In the genomic region with DNA sequence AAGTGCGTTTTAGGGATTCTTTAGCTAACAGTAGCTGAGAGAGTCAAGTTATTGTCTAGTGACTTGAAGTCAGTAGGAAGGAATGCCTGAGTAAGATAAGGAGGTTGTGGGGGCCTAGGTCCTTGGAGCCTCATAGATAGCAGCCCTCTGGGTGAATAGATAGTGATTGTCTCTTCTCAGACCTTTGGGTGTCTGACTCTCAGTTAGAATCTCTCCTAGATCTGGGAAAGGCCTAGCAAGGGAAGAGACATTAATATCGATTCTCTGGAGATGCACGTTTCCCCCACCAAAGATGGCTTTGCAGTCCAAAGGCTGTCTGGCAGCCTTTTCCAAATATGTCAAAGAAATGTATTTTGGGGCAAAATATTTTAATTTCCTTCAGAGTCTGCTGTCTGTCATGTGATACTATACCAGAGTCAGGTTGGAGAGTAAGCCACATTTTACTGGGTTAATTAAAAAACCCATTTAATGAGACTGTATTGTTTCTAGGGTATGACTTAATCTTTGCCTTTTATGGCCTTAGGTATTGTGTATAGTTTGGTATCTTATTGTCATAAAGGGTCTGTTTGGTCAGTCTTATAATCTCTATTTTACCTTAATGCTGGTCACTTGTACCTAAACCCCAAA, we compare ENCODE assay signal across 18 cellular contexts.
DNase-seq lines count a peak whose midpoint lies in the region; ATAC-seq lines count a peak whose summit lies in the region.
"Had no signal": no experiment of that assay in that cellular context is flagged by ENCODE, and none has a peak within 500 bp of the region (broad histone marks: within the 10 kb centered on the region; RNA-seq: fewer than 3 reads in every experiment).

No MANE protein-coding gene starts in this region.

- H3K27me3 Mint-ChIP-seq in activated CD4-positive, alpha-beta T cell treated with anti-CD3 and anti-CD28 coated beads for 36 hours, result no peaks in the 10 kb centered on the region
- peaks cover 1% of the 10 kb centered on the region for H3K27me3 Mint-ChIP-seq in IgD-negative memory B cell
- H3K27me3 Mint-ChIP-seq in activated T-helper 17 cell treated with anti-CD3 and anti-CD28 coated beads, Interleukin-2, amount 50 U/mL, for 72 hours, result no peaks in the 10 kb centered on the region
- H3K27me3 Mint-ChIP-seq in naive thymus-derived CD4-positive, alpha-beta T cell, result no peaks in the 10 kb centered on the region

- CTCF ChIA-PET in activated CD4-positive, alpha-beta T cell treated with anti-CD3 and anti-CD28 coated beads for 36 hours (lab: Charles Lee), result interaction anchor here (1.0 to 1.2 kb wide), 2 partner anchors 9 to 117 kb away, joined by 4 to 5 read pairs; partner anchors contain the start of gene RPL39L
- CTCF ChIA-PET in naive thymus-derived CD4-positive, alpha-beta T cell (lab: Charles Lee), result interaction anchor here (0.8 kb wide), 1 partner anchor 173 kb away, joined by 3 read pairs; no protein-coding TSS in a partner anchor

- no peaks in the 10 kb centered on the region for H3K27me3 ChIP-seq in naive thymus-derived CD4-positive, alpha-beta T cell (ENCODE audit: control insufficient read depth in 2 of 2, insufficient read depth in 2 of 2, low read length in 2 of 2)
- H3K27me3 ChIP-seq: vagina had no signal

- peaks cover 2% of the 10 kb centered on the region for H3K9me3 Mint-ChIP-seq in activated CD4-positive, alpha-beta T cell treated with anti-CD3 and anti-CD28 coated beads for 36 hours (ENCODE audit: low read depth)
- peaks cover 0 to 3% (median 0%) of the 10 kb centered on the region in 3 donors for H3K9me3 Mint-ChIP-seq in IgD-negative memory B cell
- H3K9me3 Mint-ChIP-seq in activated T-helper 17 cell treated with anti-CD3 and anti-CD28 coated beads, Interleukin-2, amount 50 U/mL, for 72 hours, result no peaks in the 10 kb centered on the region
- peaks cover 0 to 3% (median 0%) of the 10 kb centered on the region in 11 donors for H3K9me3 Mint-ChIP-seq in naive thymus-derived CD4-positive, alpha-beta T cell

- intact Hi-C loops in activated CD4-positive, alpha-beta T cell treated with anti-CD3 and anti-CD28 coated beads for 36 hours (cut with DNase I, micrococcal nuclease), result no loop called here
- intact Hi-C loops in naive thymus-derived CD4-positive, alpha-beta T cell (cut with micrococcal nuclease), result loop anchor here in 1 of 2 donors (10.0 kb wide), 1 partner anchor 458 kb away; the partner anchor contains the start of gene TBCCD1

- no peak overlapping the region for H3K4me3 ChIP-seq in naive thymus-derived CD4-positive, alpha-beta T cell (ENCODE audit: low read length)
- H3K4me3 ChIP-seq: vagina had no signal

- peaks cover 0 to 4% (median 0%) of the 10 kb centered on the region in 3 experiments for H3K36me3 ChIP-seq in naive thymus-derived CD4-positive, alpha-beta T cell (ENCODE audit: control insufficient read depth in 2 of 3, insufficient read depth in 3 of 3, low read length in 3 of 3)
- H3K36me3 ChIP-seq: vagina had no signal

- ATAC-seq in activated CD4-positive, alpha-beta T cell treated with anti-CD3 and anti-CD28 coated beads for 36 hours, result no peak
- ATAC-seq in activated T-helper 17 cell treated with anti-CD3 and anti-CD28 coated beads, Interleukin-2, amount 50 U/mL, for 72 hours (replicated peaks), result no peak
- no peak for ATAC-seq in naive thymus-derived CD4-positive, alpha-beta T cell
- ATAC-seq in HG03460 (IDR thresholded peaks at IDR 0.05; ENCODE audit: unreplicated experiment) (no peak), GM19324 (IDR thresholded peaks at IDR 0.05; ENCODE audit: low FRiP score, unreplicated experiment) (no peak)
- ATAC-seq: sciatic nerve had no signal

- H3K4me1 Mint-ChIP-seq in activated CD4-positive, alpha-beta T cell treated with anti-CD3 and anti-CD28 coated beads for 36 hours, result peaks cover 40% of the 10 kb centered on the region
- H3K4me1 Mint-ChIP-seq in IgD-negative memory B cell, result peaks cover 47 to 68% (median 57%) of the 10 kb centered on the region in 3 donors
- peaks cover 27% of the 10 kb centered on the region for H3K4me1 Mint-ChIP-seq in activated T-helper 17 cell treated with anti-CD3 and anti-CD28 coated beads, Interleukin-2, amount 50 U/mL, for 72 hours
- peaks cover 34 to 75% (median 63%) of the 10 kb centered on the region in 7 donors for H3K4me1 Mint-ChIP-seq in naive thymus-derived CD4-positive, alpha-beta T cell

- peak overlapping the region; percentile 49 for H3K27ac ChIP-seq in naive thymus-derived CD4-positive, alpha-beta T cell (ENCODE audit: low read depth, low read length)
- H3K27ac ChIP-seq: RWPE1, vagina had no signal

- H3K36me3 Mint-ChIP-seq in activated CD4-positive, alpha-beta T cell treated with anti-CD3 and anti-CD28 coated beads for 36 hours (ENCODE audit: low read depth), result peaks cover 17% of the 10 kb centered on the region
- peaks cover 4% of the 10 kb centered on the region for H3K36me3 Mint-ChIP-seq in IgD-negative memory B cell
- peaks cover 25% of the 10 kb centered on the region for H3K36me3 Mint-ChIP-seq in activated T-helper 17 cell treated with anti-CD3 and anti-CD28 coated beads, Interleukin-2, amount 50 U/mL, for 72 hours (ENCODE audit: low read depth)
- H3K36me3 Mint-ChIP-seq in naive thymus-derived CD4-positive, alpha-beta T cell, result peaks cover 0 to 42% (median 5%) of the 10 kb centered on the region in 5 donors

- H3K4me1 ChIP-seq in naive thymus-derived CD4-positive, alpha-beta T cell (ENCODE audit: control insufficient read depth in 2 of 2, insufficient read depth in 2 of 2, low read length in 2 of 2), result peaks cover 19 to 30% of the 10 kb centered on the region in 2 donors
- H3K4me1 ChIP-seq: vagina had no signal

- no peak overlapping the region for H3K4me3 Mint-ChIP-seq in activated CD4-positive, alpha-beta T cell treated with anti-CD3 and anti-CD28 coated beads for 36 hours
- H3K4me3 Mint-ChIP-seq in IgD-negative memory B cell, result peak overlapping the region; percentile 90 to 97 (median 95)
- no peak overlapping the region for H3K4me3 Mint-ChIP-seq in activated T-helper 17 cell treated with anti-CD3 and anti-CD28 coated beads, Interleukin-2, amount 50 U/mL, for 72 hours
- H3K4me3 Mint-ChIP-seq in naive thymus-derived CD4-positive, alpha-beta T cell, result peak overlapping the region in 5 of 10 donors; percentile 6 to 51 (median 10)

- peak overlapping the region; percentile 34 for H3K27ac Mint-ChIP-seq in activated CD4-positive, alpha-beta T cell treated with anti-CD3 and anti-CD28 coated beads for 36 hours
- peak overlapping the region; percentile 95 to 96 (median 95) for H3K27ac Mint-ChIP-seq in IgD-negative memory B cell
- H3K27ac Mint-ChIP-seq in activated T-helper 17 cell treated with anti-CD3 and anti-CD28 coated beads, Interleukin-2, amount 50 U/mL, for 72 hours, result peak overlapping the region; percentile 84
- H3K27ac Mint-ChIP-seq in naive thymus-derived CD4-positive, alpha-beta T cell, result peak overlapping the region; percentile 60 to 97 (median 89)

- H3K9me3 ChIP-seq in naive thymus-derived CD4-positive, alpha-beta T cell (ENCODE audit: control insufficient read depth in 2 of 3, low read length in 3 of 3), result no peaks in the 10 kb centered on the region
- H3K9me3 ChIP-seq: vagina had no signal

- POLR2A ChIA-PET in activated CD4-positive, alpha-beta T cell treated with anti-CD3 and anti-CD28 coated beads for 36 hours (lab: Charles Lee), result interaction anchor here (0.6 kb wide), 1 partner anchor 15 kb away, joined by 5 read pairs; no protein-coding TSS in a partner anchor
- POLR2A ChIA-PET in naive thymus-derived CD4-positive, alpha-beta T cell (lab: Charles Lee), result interaction anchor here (0.9 to 2.0 kb wide), 3 partner anchors 8 to 20 kb away, joined by 5 to 7 read pairs (median 6); no protein-coding TSS in a partner anchor

- no peak for DNase-seq in activated CD4-positive, alpha-beta T cell treated with anti-CD3 and anti-CD28 coated beads for 36 hours
- DNase-seq in activated CD4-positive, alpha-beta T cell treated with anti-CD3 and anti-CD28 coated beads for 1 hour, result no peak
- DNase-seq in naive thymus-derived CD4-positive, alpha-beta T cell, result no peak
- no peak for DNase-seq in SIG-M5 treated with dmso at 0.1 percent for 504 hours (lab: John Stamatoyannopoulos, UW; ENCODE audit: unreplicated experiment)
- DNase-seq: activated CD8-positive, alpha-beta memory T cell treated with anti-CD3 and anti-CD28 coated beads for 24 hours; activated naive CD4-positive, alpha-beta T cell treated with anti-CD3 and anti-CD28 coated beads, Interleukin-2, amount 50 U/mL, for 16 hours; central memory CD4-positive, alpha-beta T cell; NCI-H1694 treated with DMSO at 0.1 percent for 48 hours; NCI-H69; stimulated activated CD4-positive, alpha-beta T cell treated with anti-CD3 and anti-CD28 coated beads, Interleukin-4, amount 100 ng/mL, for 24 hours; T-helper 9 cell had no signal

Comparison
In these comparisons a context has a peak if more than half of its experiments do, and no peak if none do; other contexts are left out.
1. H3K27ac Mint-ChIP-seq: peak in every context shown above with its lines; median percentile 95 in IgD-negative memory B cell; 89 in naive thymus-derived CD4-positive, alpha-beta T cell; 84 in activated T-helper 17 cell treated with anti-CD3 and anti-CD28 coated beads, Interleukin-2, amount 50 U/mL, for 72 hours; 34 in activated CD4-positive, alpha-beta T cell treated with anti-CD3 and anti-CD28 coated beads for 36 hours.
2. H3K4me3 Mint-ChIP-seq: peak in IgD-negative memory B cell (4 of 4); none in activated CD4-positive, alpha-beta T cell treated with anti-CD3 and anti-CD28 coated beads for 36 hours (single experiment) and activated T-helper 17 cell treated with anti-CD3 and anti-CD28 coated beads, Interleukin-2, amount 50 U/mL, for 72 hours (single experiment).